Comparison of ENCODE assay signal across 16 cellular contexts in genomic region chr14:85300119-85300518, GRCh38.
"Had no signal": no experiment of that assay in that cellular context is flagged by ENCODE, and none has a peak within 500 bp of the region (broad histone marks: within the 10 kb centered on the region; RNA-seq: fewer than 3 reads in every experiment).

No MANE protein-coding gene starts in this region.

- DNase-seq: activated CD4-positive, alpha-beta T cell treated with anti-CD3 and anti-CD28 coated beads, Interleukin-2, amount 50 U/mL, for 4 hours; activated gamma-delta T cell; adrenal gland; effector CD8-positive, alpha-beta T cell; heart right ventricle; kidney glomerular epithelial cell; left ventricle myocardium superior; mucosa of descending colon; naive B cell; psoas muscle; right cardiac atrium; stimulated activated CD4-positive, alpha-beta T cell treated with anti-CD3 and anti-CD28 coated beads, Interleukin-2, amount 100 ng/mL, for 24 hours; transverse colon had no signal

- ATAC-seq: activated naive CD4-positive, alpha-beta T cell treated with anti-CD3 and anti-CD28 coated beads, Interleukin-2, amount 50 U/mL, for 72 hours; esophagus mucosa; gastroesophageal sphincter; heart right ventricle; left ventricle myocardium superior; mucosa of descending colon; psoas muscle; right cardiac atrium had no signal
